12 cellular contexts compared by ENCODE assay signal in the genomic region with DNA sequence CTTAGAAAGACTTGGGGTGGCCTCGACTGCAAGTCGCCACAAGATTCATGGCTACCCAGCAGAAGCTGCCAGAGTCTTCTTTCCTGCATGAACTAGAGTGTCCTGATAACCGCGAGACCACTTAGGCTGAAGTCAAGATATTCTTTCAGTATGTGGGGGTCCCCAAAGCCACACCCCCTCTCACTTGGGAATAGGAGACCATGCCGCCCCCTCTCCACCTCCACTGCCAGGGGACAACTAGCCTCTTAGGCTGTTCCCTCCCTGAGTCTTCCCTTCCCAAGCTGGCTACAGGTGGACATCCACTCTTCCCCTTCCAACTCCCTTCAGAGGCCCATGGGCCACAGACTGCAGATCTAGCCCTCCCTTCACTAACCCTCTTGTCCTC. TPM values are rescaled to one million over a fixed set of nuclear protein-coding genes. Genes with fewer than 3 reads are reported as not detected.
A peak's percentile ranks its signal among the peaks of the same experiment; 100 is the strongest.
DNase-seq lines count a peak whose midpoint lies in the region; ATAC-seq and TF ChIP-seq lines count a peak whose summit lies in the region.
"Had no signal": no experiment of that assay in that cellular context is flagged by ENCODE, and none has a peak within 500 bp of the region (broad histone marks: within the 10 kb centered on the region; RNA-seq: fewer than 3 reads in every experiment).

No MANE protein-coding gene starts in this region.

- H3K4me3 Mint-ChIP-seq in activated CD8-positive, alpha-beta T cell treated with anti-CD3 and anti-CD28 coated beads for 36 hours = peak overlapping the region; percentile 90
- peak overlapping the region; percentile 93 to 99 for H3K4me3 Mint-ChIP-seq in stimulated activated naive B cell treated with anti-CD40 and anti-IgM and Interleukin-4, amounts not matched to agents 10 μg/mL and 1 μg/mL and 100 μg/mL, for 72 hours

- H3K9me3 ChIP-seq in SK-N-SH (no peaks in the 10 kb centered on the region), right atrium auricular region (no peaks in the 10 kb centered on the region)

- H3F3A ChIP-seq in SK-N-SH (replicated peaks; ENCODE audit: insufficient read depth) = no peaks in the 10 kb centered on the region

- no peaks in the 10 kb centered on the region for H3K9me2 ChIP-seq in SK-N-SH

- H3K36me3 ChIP-seq in SK-N-SH (replicated peaks in 1 of 2; ENCODE audit: control insufficient read depth in 1 of 2, insufficient read depth in 2 of 2, low read length in 1 of 2) = peaks cover 0 to 4% of the 10 kb centered on the region in 2 experiments
- H3K36me3 ChIP-seq in right atrium auricular region = no peaks in the 10 kb centered on the region

- H3K27me3 ChIP-seq in SK-N-SH (ENCODE audit: insufficient read depth) = no peaks in the 10 kb centered on the region
- no peaks in the 10 kb centered on the region for H3K27me3 ChIP-seq in right atrium auricular region

- CTCF ChIA-PET in SK-N-SH (lab: Yijun Ruan, JAX) = interaction anchor here (1.9 to 6.8 kb wide), 2 partner anchors 54 to 55 kb away, joined by 5 to 29 read pairs; no protein-coding TSS in a partner anchor
- CTCF ChIA-PET in activated CD8-positive, alpha-beta T cell treated with anti-CD3 and anti-CD28 coated beads for 36 hours (lab: Charles Lee) = interaction anchor here (1.8 kb wide), 1 partner anchor 19 kb away, joined by 3 read pairs; no protein-coding TSS in a partner anchor

- no peak for ATAC-seq in SK-N-SH treated with all-trans-retinoic acid at 6 μM for 48 hours
- no peak for ATAC-seq in activated CD8-positive, alpha-beta T cell treated with anti-CD3 and anti-CD28 coated beads for 36 hours
- no peak for ATAC-seq in stimulated activated naive B cell treated with anti-CD40 and anti-IgM and Interleukin-4, amounts not matched to agents 10 μg/mL and 1 μg/mL and 100 μg/mL, for 72 hours (replicated peaks)

- 100% methylated on average over 3 of the region's 5 CpGs for WGBS in SK-N-SH (ENCODE audit: low lambda C conversion rate)

- peaks cover 26% of the 10 kb centered on the region for H3K36me3 Mint-ChIP-seq in activated CD8-positive, alpha-beta T cell treated with anti-CD3 and anti-CD28 coated beads for 36 hours (ENCODE audit: low read depth)
- peaks cover 20 to 29% of the 10 kb centered on the region in 2 donors for H3K36me3 Mint-ChIP-seq in stimulated activated naive B cell treated with anti-CD40 and anti-IgM and Interleukin-4, amounts not matched to agents 10 μg/mL and 1 μg/mL and 100 μg/mL, for 72 hours

- TF ChIP-seq EP300 in SK-N-SH (IDR thresholded peaks at IDR 0.05; ENCODE audit: borderline replicate concordance in 1 of 2, low read depth in 1 of 2, low read length in 1 of 2) = no peak

- H3K27ac ChIP-seq in SK-N-SH (ENCODE audit: low read depth in 2 of 2, low read length in 1 of 2) = peak overlapping the region in 1 of 2 experiments; percentile 82; a peak in 1 of 4 replicates
- peak overlapping the region; percentile 89 to 92 for H3K27ac ChIP-seq in right atrium auricular region

- peaks cover 53% of the 10 kb centered on the region for H3K4me1 Mint-ChIP-seq in activated CD8-positive, alpha-beta T cell treated with anti-CD3 and anti-CD28 coated beads for 36 hours (ENCODE audit: low read depth)
- H3K4me1 Mint-ChIP-seq in stimulated activated naive B cell treated with anti-CD40 and anti-IgM and Interleukin-4, amounts not matched to agents 10 μg/mL and 1 μg/mL and 100 μg/mL, for 72 hours = peaks cover 40 to 65% of the 10 kb centered on the region in 2 donors

- no peak for TF ChIP-seq CTCF in SK-N-SH (IDR thresholded peaks at IDR 0.05)
- no peak for TF ChIP-seq CTCF in activated CD8-positive, alpha-beta T cell treated with anti-CD3 and anti-CD28 coated beads for 36 hours (IDR thresholded peaks at IDR 0.05)
- no peak for TF ChIP-seq CTCF in right atrium auricular region (IDR thresholded peaks at IDR 0.05)

- POLR2A ChIA-PET in SK-N-SH (lab: Yijun Ruan, JAX) = interaction anchor here (0.6 kb wide), 1 partner anchor 1222 kb away, joined by 3 read pairs; no protein-coding TSS in a partner anchor
- POLR2A ChIA-PET in activated CD8-positive, alpha-beta T cell treated with anti-CD3 and anti-CD28 coated beads for 36 hours (lab: Charles Lee) = interaction anchor here (0.9 to 6.1 kb wide), 6 partner anchors 10 to 46 kb away, joined by 3 to 40 read pairs (median 8); no protein-coding TSS in a partner anchor

- H2AFZ ChIP-seq in SK-N-SH (ENCODE audit: low read depth) = no peak overlapping the region

- no peaks in the 10 kb centered on the region for H3K9me3 Mint-ChIP-seq in activated CD8-positive, alpha-beta T cell treated with anti-CD3 and anti-CD28 coated beads for 36 hours
- H3K9me3 Mint-ChIP-seq in stimulated activated naive B cell treated with anti-CD40 and anti-IgM and Interleukin-4, amounts not matched to agents 10 μg/mL and 1 μg/mL and 100 μg/mL, for 72 hours = no peaks in the 10 kb centered on the region

- H3K79me2 ChIP-seq in SK-N-SH (ENCODE audit: insufficient read depth) = peaks cover 39% of the 10 kb centered on the region

- H3K4me2 ChIP-seq in SK-N-SH = peak overlapping the region; percentile 52; the same call in 1 of the 2 replicates

- DNase-seq in SK-N-SH (no peak), right atrium auricular region (ENCODE audit: low spot score) (no peak), HPDE6-E6E7 (ENCODE audit: extremely low spot score) (no peak), amniotic stem cell (lab: John Stamatoyannopoulos, UW) (no peak)
- no peak for DNase-seq in activated CD8-positive, alpha-beta T cell treated with anti-CD3 and anti-CD28 coated beads for 36 hours
- DNase-seq in stimulated activated naive B cell treated with anti-CD40 and anti-IgM and Interleukin-4, amounts not matched to agents 10 μg/mL and 1 μg/mL and 100 μg/mL, for 72 hours = no peak
- no peak for DNase-seq in stimulated activated CD4-positive, alpha-beta T cell treated with anti-CD3 and anti-CD28 coated beads, Interleukin-2, amount 100 ng/mL, for 24 hours
- DNase-seq: activated CD8-positive, alpha-beta memory T cell treated with anti-CD3 and anti-CD28 coated beads, Interleukin-2, amount 50 U/mL, for 4 hours; islet precursor cell; NCI-H1105; SHP77 treated with DMSO at 0.1 percent for 48 hours had no signal

- peaks cover 31% of the 10 kb centered on the region for H4K20me1 ChIP-seq in SK-N-SH (ENCODE audit: insufficient read depth)

- no peak overlapping the region for H3K9ac ChIP-seq in SK-N-SH

- H3K4me1 ChIP-seq in SK-N-SH (ENCODE audit: control insufficient read depth in 1 of 2, insufficient read depth in 2 of 2, low read depth in 1 of 2, low read length in 1 of 2) = peaks cover 3 to 19% of the 10 kb centered on the region in 2 experiments; a peak in 1 of 4 replicates
- peaks cover 0 to 64% of the 10 kb centered on the region in 2 donors for H3K4me1 ChIP-seq in right atrium auricular region

- H3K4me3 ChIP-seq in SK-N-SH (ENCODE audit: low read depth in 2 of 2, low read length in 1 of 2) = no peak overlapping the region
- H3K4me3 ChIP-seq in right atrium auricular region = no peak overlapping the region

- H3K27me3 Mint-ChIP-seq in activated CD8-positive, alpha-beta T cell treated with anti-CD3 and anti-CD28 coated beads for 36 hours = no peaks in the 10 kb centered on the region
- no peaks in the 10 kb centered on the region for H3K27me3 Mint-ChIP-seq in stimulated activated naive B cell treated with anti-CD40 and anti-IgM and Interleukin-4, amounts not matched to agents 10 μg/mL and 1 μg/mL and 100 μg/mL, for 72 hours

- peak overlapping the region; percentile 83 for H3K27ac Mint-ChIP-seq in activated CD8-positive, alpha-beta T cell treated with anti-CD3 and anti-CD28 coated beads for 36 hours
- peak overlapping the region; percentile 89 for H3K27ac Mint-ChIP-seq in stimulated activated naive B cell treated with anti-CD40 and anti-IgM and Interleukin-4, amounts not matched to agents 10 μg/mL and 1 μg/mL and 100 μg/mL, for 72 hours

- TF ChIP-seq RAD21 in SK-N-SH (IDR thresholded peaks at IDR 0.05; ENCODE audit: low read length) = no peak

- intact Hi-C loops in activated CD8-positive, alpha-beta T cell treated with anti-CD3 and anti-CD28 coated beads for 36 hours (cut with micrococcal nuclease) = no loop called here

TF ChIP-seq in SK-N-SH, 30 proteins besides CTCF, POLR2A, EP300 and RAD21:
- TF ChIP-seq SMC3 (IDR thresholded peaks at IDR 0.05; ENCODE audit: low read depth, low read length) (no peak), ELF1 (IDR thresholded peaks at IDR 0.05) (no peak), RFX5 (IDR thresholded peaks at IDR 0.05; ENCODE audit: low read length) (no peak), FOSL2 (IDR thresholded peaks at IDR 0.05; ENCODE audit: borderline replicate concordance, low read depth) (no peak), FOXM1 (IDR thresholded peaks at IDR 0.05; ENCODE audit: low read depth) (no peak), NRF1 (IDR thresholded peaks at IDR 0.05; ENCODE audit: low read depth, low read length) (no peak), FOXJ3 (CRISPR knock-in tag; IDR thresholded peaks at IDR 0.05) (no peak), MEF2A (IDR thresholded peaks at IDR 0.05; ENCODE audit: borderline replicate concordance, low read depth) (no peak)

TF ChIP-seq in SK-N-SH treated with all-trans-retinoic acid at 6 μM for 48 hours, 23 proteins besides CTCF, POLR2A, EP300 and RAD21 (continues in another document):
- no peak for TF ChIP-seq GLIS3 (CRISPR knock-in tag; IDR thresholded peaks at IDR 0.05)
- TF ChIP-seq PPARA (CRISPR knock-in tag; IDR thresholded peaks at IDR 0.05; ENCODE audit: borderline replicate concordance) = no peak
- TF ChIP-seq CSDC2 (CRISPR knock-in tag; IDR thresholded peaks at IDR 0.05) = no peak
- no peak for TF ChIP-seq BACH2 (CRISPR knock-in tag; IDR thresholded peaks at IDR 0.05; ENCODE audit: borderline replicate concordance)
- TF ChIP-seq ESRRG (CRISPR knock-in tag; IDR thresholded peaks at IDR 0.05) = no peak
- no peak for TF ChIP-seq ZFP3 (CRISPR knock-in tag; IDR thresholded peaks at IDR 0.05)

RNA-seq across cellular contexts. Expression of a gene that starts 1.3 kb away (rescaled TPM):
- 53.2 and 105 TPM in 2 replicates for polyA plus RNA-seq in SK-N-SH (2012; rRNA removed)
- polyA plus RNA-seq in SK-N-SH (2012; cell fraction: cytosol; rRNA removed) = 68.1 and 147 TPM in 2 replicates
- polyA plus RNA-seq in SK-N-SH (2012; cell fraction: nucleus; rRNA removed) = 66.6 and 79.5 TPM in 2 replicates
- total RNA-seq in activated CD8-positive, alpha-beta T cell treated with anti-CD3 and anti-CD28 coated beads for 36 hours = 10 to 100 TPM; 51.2 to 51.6 TPM
- total RNA-seq in right atrium auricular region = 10 to 100 TPM; 27.5 to 38.6 TPM

RNA-seq across cellular contexts. Expression of a gene that starts 1.7 kb away (rescaled TPM):
- 15.5 and 20.3 TPM in 2 replicates for polyA plus RNA-seq in SK-N-SH (2012; rRNA removed)
- 2.6 and 5.5 TPM in 2 replicates for polyA plus RNA-seq in SK-N-SH (2012; cell fraction: cytosol; rRNA removed)
- polyA plus RNA-seq in SK-N-SH (2012; cell fraction: nucleus; rRNA removed) = 152 and 177 TPM in 2 replicates
- 10 to 100 TPM; 58.9 to 63.7 TPM for total RNA-seq in activated CD8-positive, alpha-beta T cell treated with anti-CD3 and anti-CD28 coated beads for 36 hours
- 10 to 100 TPM in 1 of 2 donors, 1 to 10 TPM in 1; 7.5 to 15.3 TPM for total RNA-seq in right atrium auricular region
